In genomic region chr9:94668424-94668916, GRCh38 we compare ENCODE assay signal across 11 cellular contexts. TPM values are rescaled to one million over a fixed set of nuclear protein-coding genes. Genes with fewer than 3 reads are reported as not detected.
DNase-seq lines count a peak whose midpoint lies in the region; ATAC-seq and TF ChIP-seq lines count a peak whose summit lies in the region.
"Had no signal": no experiment of that assay in that cellular context is flagged by ENCODE, and none has a peak within 500 bp of the region (broad histone marks: within the 10 kb centered on the region; RNA-seq: fewer than 3 reads in every experiment).

No MANE protein-coding gene starts in this region.

- H4K20me1 ChIP-seq in PC-9 (ENCODE audit: insufficient read depth), result no peaks in the 10 kb centered on the region

- H3K4me1 ChIP-seq in PC-9 (replicated peaks; ENCODE audit: insufficient read depth), result peaks cover 16% of the 10 kb centered on the region
- H3K4me1 ChIP-seq: neural progenitor cell had no signal

- H3K4me2 ChIP-seq in PC-9, result peak overlapping the region; percentile 73
- H3K4me2 ChIP-seq: GM23338, neural progenitor cell had no signal

- H3K9me2 ChIP-seq in PC-9 (ENCODE audit: insufficient read depth), result no peaks in the 10 kb centered on the region

- H3K9me3 Mint-ChIP-seq in activated T-cell treated with anti-CD3 and anti-CD28 coated beads, Interleukin-2, amount 50 U/mL, for 4 hours, result no peaks in the 10 kb centered on the region
- H3K9me3 Mint-ChIP-seq in stimulated activated effector memory CD8-positive, alpha-beta T cell treated with anti-CD3 and anti-CD28 coated beads, Interleukin-12 subunit alpha, Interleukin-12 subunit beta, amount 100 ng/mL, for 72 hours, result no peaks in the 10 kb centered on the region
- H3K9me3 Mint-ChIP-seq: activated CD4-positive, alpha-beta T cell treated with anti-CD3 and anti-CD28 coated beads, Interleukin-2, amount 10 ng/mL, durations not matched to agents 7 days and 5 days; GM23338 had no signal

- H2AFZ ChIP-seq in PC-9, result no peak overlapping the region

- peaks cover 10% of the 10 kb centered on the region for H3F3A ChIP-seq in PC-9 (ENCODE audit: insufficient read depth, low read depth)

- no peaks in the 10 kb centered on the region for H3K36me3 Mint-ChIP-seq in activated T-cell treated with anti-CD3 and anti-CD28 coated beads, Interleukin-2, amount 50 U/mL, for 4 hours (ENCODE audit: insufficient read depth)
- no peaks in the 10 kb centered on the region for H3K36me3 Mint-ChIP-seq in stimulated activated effector memory CD8-positive, alpha-beta T cell treated with anti-CD3 and anti-CD28 coated beads, Interleukin-12 subunit alpha, Interleukin-12 subunit beta, amount 100 ng/mL, for 72 hours
- H3K36me3 Mint-ChIP-seq: neural progenitor cell had no signal

- BruUV-seq in PC-9 (replicated peaks; lab: Mats Ljungman, UMichigan), result no TSS peak

- no peak overlapping the region; the same call in 1 of the 2 replicates for H3K4me3 ChIP-seq in PC-9
- H3K4me3 ChIP-seq: GM23338, neural progenitor cell had no signal

- POLR2A ChIA-PET in PC-9 (lab: Charles Lee; ENCODE audit: unreplicated experiment), result interaction anchor here (0.6 kb wide), 3 partner anchors 96 to 251 kb away, joined by 3 to 5 read pairs (median 5); no protein-coding TSS in a partner anchor

- ATAC-seq in activated T-cell treated with anti-CD3 and anti-CD28 coated beads, Interleukin-2, amount 50 U/mL, for 4 hours, result no peak
- no peak for ATAC-seq in stimulated activated effector memory CD8-positive, alpha-beta T cell treated with anti-CD3 and anti-CD28 coated beads, Interleukin-12 subunit alpha, Interleukin-12 subunit beta, amount 100 ng/mL, for 72 hours
- ATAC-seq in GM19023 (IDR thresholded peaks at IDR 0.05; ENCODE audit: unreplicated experiment), result no peak

- no peak overlapping the region for H3K27ac Mint-ChIP-seq in stimulated activated effector memory CD8-positive, alpha-beta T cell treated with anti-CD3 and anti-CD28 coated beads, Interleukin-12 subunit alpha, Interleukin-12 subunit beta, amount 100 ng/mL, for 72 hours
- H3K27ac Mint-ChIP-seq: GM23338, neural progenitor cell had no signal

- no peaks in the 10 kb centered on the region for H3K9me3 ChIP-seq in PC-9 (ENCODE audit: insufficient read depth, low read depth)

- no peak overlapping the region for H3K27ac ChIP-seq in PC-9
- H3K27ac ChIP-seq: neural progenitor cell had no signal

- H3K4me1 Mint-ChIP-seq in activated T-cell treated with anti-CD3 and anti-CD28 coated beads, Interleukin-2, amount 50 U/mL, for 4 hours (ENCODE audit: low read depth), result peaks cover 3% of the 10 kb centered on the region
- peaks cover 7% of the 10 kb centered on the region for H3K4me1 Mint-ChIP-seq in stimulated activated effector memory CD8-positive, alpha-beta T cell treated with anti-CD3 and anti-CD28 coated beads, Interleukin-12 subunit alpha, Interleukin-12 subunit beta, amount 100 ng/mL, for 72 hours

- no peak for DNase-seq in activated T-cell treated with anti-CD3 and anti-CD28 coated beads, Interleukin-2, amount 50 U/mL, for 4 hours
- no peak for DNase-seq in activated T-cell treated with anti-CD3 and anti-CD28 coated beads, Interleukin-2, amount 50 U/mL, for 48 hours
- DNase-seq in PC-9 (no peak), kidney glomerular epithelial cell (lab: John Stamatoyannopoulos, UW) (peak; percentile 16), RKO (ENCODE audit: low spot score) (no peak)
- no peak for DNase-seq in stimulated activated effector memory CD8-positive, alpha-beta T cell treated with anti-CD3 and anti-CD28 coated beads, Interleukin-12 subunit alpha, Interleukin-12 subunit beta, amount 100 ng/mL, for 72 hours (ENCODE audit: low spot score in 2 of 2)
- no peak for DNase-seq in stimulated activated CD4-positive, alpha-beta T cell treated with anti-CD3 and anti-CD28 coated beads, Interleukin-4, amount 100 ng/mL, for 4 hours

- peaks cover 15% of the 10 kb centered on the region for H3K27me3 Mint-ChIP-seq in activated T-cell treated with anti-CD3 and anti-CD28 coated beads, Interleukin-2, amount 50 U/mL, for 4 hours (ENCODE audit: low read depth)

- intact Hi-C loops in PC-9 (cut with micrococcal nuclease; ENCODE audit: unreplicated experiment), result loop anchor here (2.0 to 5.0 kb wide), 4 partner anchors 58 to 1549 kb away; partner anchors contain the start of gene AOPEP

- CTCF ChIA-PET in PC-9 (lab: Charles Lee), result interaction anchor here (0.6 to 3.2 kb wide), 8 partner anchors 13 to 463 kb away, joined by 3 to 30 read pairs (median 4); partner anchors contain the start of gene PCAT7

- H3K4me3 Mint-ChIP-seq in activated T-cell treated with anti-CD3 and anti-CD28 coated beads, Interleukin-2, amount 50 U/mL, for 4 hours, result peak overlapping the region; percentile 5
- H3K4me3 Mint-ChIP-seq in stimulated activated effector memory CD8-positive, alpha-beta T cell treated with anti-CD3 and anti-CD28 coated beads, Interleukin-12 subunit alpha, Interleukin-12 subunit beta, amount 100 ng/mL, for 72 hours, result peak overlapping the region; percentile 81
- H3K4me3 Mint-ChIP-seq: GM23338, neural progenitor cell had no signal

- no peaks in the 10 kb centered on the region for H3K36me3 ChIP-seq in PC-9 (ENCODE audit: low read depth)
- H3K36me3 ChIP-seq: neural progenitor cell had no signal

- no peak for TF ChIP-seq CTCF in PC-9 (conservative IDR thresholded peaks at IDR 0.05)

- H3K27me3 ChIP-seq in PC-9 (ENCODE audit: insufficient read depth, low read depth), result no peaks in the 10 kb centered on the region

- no peaks in the 10 kb centered on the region for H3K79me2 ChIP-seq in PC-9 (ENCODE audit: low read depth)

RNA-seq across cellular contexts. Expression of gene FBP1, which starts 29.2 kb away (rescaled TPM):
- under 1 TPM; 0.47 to 0.51 (median 0.49) TPM for total RNA-seq in activated T-cell treated with anti-CD3 and anti-CD28 coated beads, Interleukin-2, amount 50 U/mL, for 4 hours
- 34.9 and 35.0 TPM in 2 replicates for total RNA-seq in PC-9 (2021)

RNA-seq across cellular contexts. Expression of gene AOPEP, which starts 58.0 kb away (rescaled TPM):
- total RNA-seq in activated T-cell treated with anti-CD3 and anti-CD28 coated beads, Interleukin-2, amount 50 U/mL, for 4 hours, result 1 to 10 TPM; 7.1 to 7.9 (median 7.4) TPM
- total RNA-seq in PC-9 (2021), result 90.0 and 135 TPM in 2 replicates

Comparison
In these comparisons a context has a peak if more than half of its experiments do, and no peak if none do; other contexts are left out.
1. RNA of gene FBP1, which starts 29.2 kb away (total RNA-seq): 34.9 to 35.0 TPM in PC-9; 0.47 to 0.51 TPM in activated T-cell treated with anti-CD3 and anti-CD28 coated beads, Interleukin-2, amount 50 U/mL, for 4 hours; every median in the first group is over 10 times any median in the second.
2. RNA of gene AOPEP, which starts 58.0 kb away (total RNA-seq): 90.0 to 135 TPM in PC-9; 7.1 to 7.9 TPM in activated T-cell treated with anti-CD3 and anti-CD28 coated beads, Interleukin-2, amount 50 U/mL, for 4 hours; every median in the first group is over 10 times any median in the second.